Comparison of ENCODE assay signal across 29 cellular contexts in genomic region chr14:69708049-69708448, GRCh38. TPM values are rescaled to one million over a fixed set of nuclear protein-coding genes. Genes with fewer than 3 reads are reported as not detected.
DNase-seq lines count a peak whose midpoint lies in the region; ATAC-seq and TF ChIP-seq lines count a peak whose summit lies in the region.
"Had no signal": no experiment of that assay in that cellular context is flagged by ENCODE, and none has a peak within 500 bp of the region (broad histone marks: within the 10 kb centered on the region; RNA-seq: fewer than 3 reads in every experiment).

No MANE protein-coding gene starts in this region.

- no peak for ATAC-seq in activated CD8-positive, alpha-beta memory T cell treated with anti-CD3 and anti-CD28 coated beads, Interleukin-2, amount 10 ng/mL, durations not matched to agents 7 days and 5 days
- ATAC-seq: left cardiac atrium, right cardiac atrium had no signal

- no peaks in the 10 kb centered on the region for H3K79me2 ChIP-seq in OCI-LY1 (ENCODE audit: insufficient read depth, low read length)

- peaks cover 95% of the 10 kb centered on the region for H3K36me3 ChIP-seq in OCI-LY1 (ENCODE audit: insufficient read depth, low read length)

- CTCF ChIA-PET in activated CD8-positive, alpha-beta memory T cell treated with anti-CD3 and anti-CD28 coated beads, Interleukin-2, amount 10 ng/mL, durations not matched to agents 7 days and 5 days (lab: Charles Lee), result interaction anchor here (1.5 kb wide), 1 partner anchor 35 kb away, joined by 5 read pairs; no protein-coding TSS in a partner anchor

- no peaks in the 10 kb centered on the region for H3K27me3 Mint-ChIP-seq in activated CD8-positive, alpha-beta memory T cell treated with anti-CD3 and anti-CD28 coated beads, Interleukin-2, amount 10 ng/mL, durations not matched to agents 7 days and 5 days
- H3K27me3 Mint-ChIP-seq in dendritic cell treated with granulocyte-macrophage colony-stimulating factor and Interleukin-4, amounts not matched to agents 40 ng/mL and 50 ng/mL, for 4 days, result no peaks in the 10 kb centered on the region
- H3K27me3 Mint-ChIP-seq: activated naive CD4-positive, alpha-beta T cell treated with anti-CD3 and anti-CD28 coated beads, Interleukin-2, amount 50 U/mL, for 24 hours; brain; CD4-positive, alpha-beta memory T cell; stimulated activated naive CD8-positive, alpha-beta T cell treated with anti-CD3 and anti-CD28 coated beads, Interleukin-15, Interleukin-2, amounts not matched to agents 100 ng/mL and 50 ng/mL, for 24 hours had no signal

- H3K9me2 ChIP-seq in OCI-LY1 (ENCODE audit: low read depth, low read length), result no peaks in the 10 kb centered on the region

- no peak overlapping the region for H3K4me3 ChIP-seq in OCI-LY1 (ENCODE audit: low read depth, low read length, poor library complexity, severe bottlenecking)
- H3K4me3 ChIP-seq: hepatocyte, smooth muscle cell, thoracic aorta had no signal

- H3K9me3 ChIP-seq in OCI-LY1 (ENCODE audit: low read length), result no peaks in the 10 kb centered on the region
- H3K9me3 ChIP-seq: thoracic aorta had no signal

- H3K27me3 ChIP-seq in OCI-LY1 (ENCODE audit: insufficient read depth, low read length), result no peaks in the 10 kb centered on the region
- H3K27me3 ChIP-seq: hepatocyte had no signal

- no peaks in the 10 kb centered on the region for H3F3A ChIP-seq in OCI-LY1 (ENCODE audit: insufficient read depth, low read length)

- no peak overlapping the region for H2AFZ ChIP-seq in OCI-LY1 (ENCODE audit: low read length)
- H2AFZ ChIP-seq: hepatocyte had no signal

- no peak overlapping the region for H3K9ac ChIP-seq in OCI-LY1 (ENCODE audit: low read length)

- H3K27ac Mint-ChIP-seq in activated CD8-positive, alpha-beta memory T cell treated with anti-CD3 and anti-CD28 coated beads, Interleukin-2, amount 10 ng/mL, durations not matched to agents 7 days and 5 days, result peak overlapping the region; percentile 54
- H3K27ac Mint-ChIP-seq in dendritic cell treated with granulocyte-macrophage colony-stimulating factor and Interleukin-4, amounts not matched to agents 40 ng/mL and 50 ng/mL, for 4 days, result peak overlapping the region; percentile 88
- H3K27ac Mint-ChIP-seq: stimulated activated naive CD8-positive, alpha-beta T cell treated with anti-CD3 and anti-CD28 coated beads, Interleukin-15, Interleukin-2, amounts not matched to agents 100 ng/mL and 50 ng/mL, for 24 hours had no signal

- peak overlapping the region; percentile 38 for H3K27ac ChIP-seq in OCI-LY1 (ENCODE audit: low read depth, low read length, poor library complexity, severe bottlenecking)
- H3K27ac ChIP-seq in substantia nigra (ENCODE audit: low read depth, low read length, poor library complexity, severe bottlenecking), result peak overlapping the region; percentile 69
- H3K27ac ChIP-seq: hepatocyte, RWPE1, thoracic aorta had no signal

- peaks cover 56% of the 10 kb centered on the region for H3K36me3 Mint-ChIP-seq in activated CD8-positive, alpha-beta memory T cell treated with anti-CD3 and anti-CD28 coated beads, Interleukin-2, amount 10 ng/mL, durations not matched to agents 7 days and 5 days
- H3K36me3 Mint-ChIP-seq in dendritic cell treated with granulocyte-macrophage colony-stimulating factor and Interleukin-4, amounts not matched to agents 40 ng/mL and 50 ng/mL, for 4 days (ENCODE audit: low read depth), result peaks cover 98% of the 10 kb centered on the region

- TF ChIP-seq CTCF in OCI-LY1 (IDR thresholded peaks at IDR 0.05; ENCODE audit: low read length), result no peak

- H3K4me1 ChIP-seq in OCI-LY1 (ENCODE audit: insufficient read depth, low read length, severe bottlenecking), result peaks cover 16% of the 10 kb centered on the region

- no peak overlapping the region for H3K4me3 Mint-ChIP-seq in activated CD8-positive, alpha-beta memory T cell treated with anti-CD3 and anti-CD28 coated beads, Interleukin-2, amount 10 ng/mL, durations not matched to agents 7 days and 5 days
- H3K4me3 Mint-ChIP-seq in dendritic cell treated with granulocyte-macrophage colony-stimulating factor and Interleukin-4, amounts not matched to agents 40 ng/mL and 50 ng/mL, for 4 days, result no peak overlapping the region
- H3K4me3 Mint-ChIP-seq: activated naive CD4-positive, alpha-beta T cell treated with anti-CD3 and anti-CD28 coated beads, Interleukin-2, amount 50 U/mL, for 24 hours; CD4-positive, alpha-beta memory T cell; stimulated activated naive CD8-positive, alpha-beta T cell treated with anti-CD3 and anti-CD28 coated beads, Interleukin-15, Interleukin-2, amounts not matched to agents 100 ng/mL and 50 ng/mL, for 24 hours; T-helper 1 cell treated with Interleukin-12 subunit alpha and Interleukin-12 subunit beta and Interleukin-4 antibody, amounts not matched to agents 30 μg/mL and 1 μg/mL, for 36 hours had no signal

- H3K9me3 Mint-ChIP-seq in activated CD8-positive, alpha-beta memory T cell treated with anti-CD3 and anti-CD28 coated beads, Interleukin-2, amount 10 ng/mL, durations not matched to agents 7 days and 5 days (ENCODE audit: low read depth), result no peaks in the 10 kb centered on the region
- H3K9me3 Mint-ChIP-seq in dendritic cell treated with granulocyte-macrophage colony-stimulating factor and Interleukin-4, amounts not matched to agents 40 ng/mL and 50 ng/mL, for 4 days, result no peaks in the 10 kb centered on the region
- H3K9me3 Mint-ChIP-seq: activated naive CD4-positive, alpha-beta T cell treated with anti-CD3 and anti-CD28 coated beads, Interleukin-2, amount 50 U/mL, for 24 hours; brain; CD4-positive, alpha-beta memory T cell; stimulated activated naive CD8-positive, alpha-beta T cell treated with anti-CD3 and anti-CD28 coated beads, Interleukin-15, Interleukin-2, amounts not matched to agents 100 ng/mL and 50 ng/mL, for 24 hours; T-helper 1 cell treated with Interleukin-12 subunit alpha and Interleukin-12 subunit beta and Interleukin-4 antibody, amounts not matched to agents 30 μg/mL and 1 μg/mL, for 36 hours had no signal

- H3K4me2 ChIP-seq in OCI-LY1 (ENCODE audit: low read length), result no peak overlapping the region
- H3K4me2 ChIP-seq: hepatocyte, smooth muscle cell had no signal

- peaks cover 68% of the 10 kb centered on the region for H3K4me1 Mint-ChIP-seq in activated CD8-positive, alpha-beta memory T cell treated with anti-CD3 and anti-CD28 coated beads, Interleukin-2, amount 10 ng/mL, durations not matched to agents 7 days and 5 days
- H3K4me1 Mint-ChIP-seq in dendritic cell treated with granulocyte-macrophage colony-stimulating factor and Interleukin-4, amounts not matched to agents 40 ng/mL and 50 ng/mL, for 4 days (ENCODE audit: low read depth), result peaks cover 84% of the 10 kb centered on the region

- no peak for DNase-seq in activated CD8-positive, alpha-beta memory T cell treated with anti-CD3 and anti-CD28 coated beads, Interleukin-2, amount 10 ng/mL, durations not matched to agents 7 days and 5 days
- DNase-seq in activated CD8-positive, alpha-beta memory T cell treated with anti-CD3 and anti-CD28 coated beads, Interleukin-2, amount 50 U/mL, for 4 hours, result no peak
- DNase-seq in substantia nigra (lab: John Stamatoyannopoulos, UW) (no peak), occipital lobe (lab: John Stamatoyannopoulos, UW) (no peak), NCI-H526 (lab: John Stamatoyannopoulos, UW) (no peak), head of caudate nucleus (no peak)
- DNase-seq: activated CD4-positive, alpha-beta T cell treated with anti-CD3 and anti-CD28 coated beads, Interleukin-2, amount 50 U/mL, for 48 hours; activated CD4-positive, CD25-positive, alpha-beta regulatory T cell treated with anti-CD3 and anti-CD28 coated beads, Interleukin-2, amount 50 U/mL, for 72 hours; amniotic stem cell; CD4-positive, alpha-beta memory T cell; dermis blood vessel endothelial cell; foreskin melanocyte; GF-D8; GOT3; IMR-90; left cardiac atrium; mammary epithelial cell; NCI-H2029 treated with DMSO at 0.1 percent for 48 hours; right cardiac atrium had no signal

- no peaks in the 10 kb centered on the region for H4K20me1 ChIP-seq in OCI-LY1 (ENCODE audit: insufficient read depth, low read length)

- intact Hi-C loops in dendritic cell treated with granulocyte-macrophage colony-stimulating factor and Interleukin-4, amounts not matched to agents 40 ng/mL and 50 ng/mL, for 4 days (cut with micrococcal nuclease), result no loop called here
- intact Hi-C loops in head of caudate nucleus (cut with DNase I), result no loop called here

RNA-seq across cellular contexts. Expression of gene SRSF5, which starts 58.9 kb away (rescaled TPM):
- total RNA-seq in activated CD8-positive, alpha-beta memory T cell treated with anti-CD3 and anti-CD28 coated beads, Interleukin-2, amount 10 ng/mL, durations not matched to agents 7 days and 5 days, result 100 to 1,000 TPM; 335 to 407 TPM
- total RNA-seq in occipital lobe, result 118 TPM
